8 cellular contexts compared by ENCODE assay signal in genomic region chr5:149035282-149035882, GRCh38. TPM values are rescaled to one million over a fixed set of nuclear protein-coding genes. Genes with fewer than 3 reads are reported as not detected.
DNase-seq lines count a peak whose midpoint lies in the region; ATAC-seq and TF ChIP-seq lines count a peak whose summit lies in the region.

No MANE protein-coding gene starts in this region.

- no peaks in the 10 kb centered on the region for H4K20me1 ChIP-seq in IMR-90 (ENCODE audit: insufficient read depth, low read length)
- no peaks in the 10 kb centered on the region for H4K20me1 ChIP-seq in fibroblast of lung (ENCODE audit: control insufficient read depth, extremely low read depth, insufficient read depth, low read length)
- H4K20me1 ChIP-seq in neural cell (ENCODE audit: insufficient read depth), result no peaks in the 10 kb centered on the region

- CTCF ChIA-PET in IMR-90 (lab: Yijun Ruan, JAX), result interaction anchor here (0.5 to 3.9 kb wide), 28 partner anchors 12 to 934 kb away, joined by 3 to 38 read pairs (median 4); partner anchors contain the start of gene ADRB2

- peak; percentile 98 for TF ChIP-seq RAD21 in IMR-90 (IDR thresholded peaks at IDR 0.05; ENCODE audit: low read length)
- TF ChIP-seq RAD21 in neural cell (conservative IDR thresholded peaks at IDR 0.05), result peak; percentile 90

- TF ChIP-seq POLR2A in IMR-90 (IDR thresholded peaks at IDR 0.05; ENCODE audit: low read depth, low read length), result peak; percentile 34; the same call in 1 of the 2 replicates
- TF ChIP-seq POLR2A in Peyer's patch (IDR thresholded peaks at IDR 0.05), result no peak

- H2BK15ac ChIP-seq in IMR-90 (ENCODE audit: low read depth, low read length), result no peak overlapping the region

- no peak overlapping the region for H3K4me3 Mint-ChIP-seq in activated T-cell treated with anti-CD3 and anti-CD28 coated beads, Interleukin-2, amount 50 U/mL, for 24 hours

- no peak overlapping the region for H2BK5ac ChIP-seq in IMR-90 (ENCODE audit: low read depth, low read length, poor library complexity, severe bottlenecking)

- H3K4me1 ChIP-seq in IMR-90 (ENCODE audit: control insufficient read depth, insufficient read depth, low read length) (peaks cover 9% of the 10 kb centered on the region), Peyer's patch (no peaks in the 10 kb centered on the region), fibroblast of lung (ENCODE audit: control insufficient read depth, extremely low read depth, insufficient read depth, low read length) (peaks cover 4% of the 10 kb centered on the region)

- H3K79me2 ChIP-seq in fibroblast of lung (ENCODE audit: control insufficient read depth, insufficient read depth, low read length) (no peaks in the 10 kb centered on the region), neural cell (replicated peaks; ENCODE audit: insufficient read depth, low read length) (no peaks in the 10 kb centered on the region)

- intact Hi-C loops in IMR-90 (cut with micrococcal nuclease), result loop anchor here (1.0 to 5.0 kb wide), 9 partner anchors 33 to 853 kb away; no protein-coding TSS in a partner anchor

- H2AK9ac ChIP-seq in IMR-90 (replicated peaks; ENCODE audit: low read depth, low read length, poor library complexity), result no peak overlapping the region

- ATAC-seq in GM21515 (IDR thresholded peaks at IDR 0.05; ENCODE audit: unreplicated experiment) (peak; percentile 93), IMR-90 (ENCODE audit: low read depth) (peak; percentile 87)

- H2AFZ ChIP-seq in IMR-90 (replicated peaks; ENCODE audit: low read length, poor library complexity) (no peak overlapping the region), fibroblast of lung (ENCODE audit: low read length) (no peak overlapping the region), neural cell (ENCODE audit: low read depth, low read length) (no peak overlapping the region)

- H4K8ac ChIP-seq in IMR-90 (ENCODE audit: low read depth in 2 of 2, low read length in 2 of 2), result no peak overlapping the region

- no TSS peak for BruUV-seq in IMR-90 (replicated peaks; lab: Mats Ljungman, UMichigan)

- in situ Hi-C loops in IMR-90 (cut with MboI; ENCODE audit: low sequenced_read_pairs), result loop anchor here (5.0 to 25.0 kb wide), 3 partner anchors 77 to 848 kb away; no protein-coding TSS in a partner anchor

- peaks cover 21% of the 10 kb centered on the region for H3K4me1 Mint-ChIP-seq in activated T-cell treated with anti-CD3 and anti-CD28 coated beads, Interleukin-2, amount 50 U/mL, for 24 hours (ENCODE audit: low read depth)

- no peak overlapping the region for H3K4me3 ChIP-seq in IMR-90 (ENCODE audit: insufficient read depth, low read depth, low read length)
- H3K4me3 ChIP-seq in Peyer's patch, result no peak overlapping the region
- no peak overlapping the region for H3K4me3 ChIP-seq in fibroblast of lung (replicated peaks in 1 of 4; ENCODE audit: control extremely low read depth in 1 of 4, insufficient read depth in 1 of 4, low read depth in 3 of 4, low read length in 4 of 4)
- no peak overlapping the region for H3K4me3 ChIP-seq in neural cell (ENCODE audit: low read length)

- no peaks in the 10 kb centered on the region for H3K9me3 Mint-ChIP-seq in activated T-cell treated with anti-CD3 and anti-CD28 coated beads, Interleukin-2, amount 50 U/mL, for 24 hours

- no peak overlapping the region for H3K18ac ChIP-seq in IMR-90 (ENCODE audit: low read depth, low read length)

- no peak overlapping the region for H2BK20ac ChIP-seq in IMR-90 (ENCODE audit: low read depth, low read length)

- H3K27ac ChIP-seq in IMR-90 (ENCODE audit: insufficient read depth, low read length), result no peak overlapping the region
- H3K27ac ChIP-seq in Peyer's patch, result no peak overlapping the region
- H3K27ac ChIP-seq in fibroblast of lung (ENCODE audit: insufficient read depth, low read length), result no peak overlapping the region
- H3K27ac ChIP-seq in neural cell (ENCODE audit: low read length), result no peak overlapping the region

- DNase-seq in DMS 273 treated with DMSO at 0.1 percent for 48 hours (lab: John Stamatoyannopoulos, UW) (peak; percentile 26), IMR-90 (peak; percentile 83), Peyer's patch (peak; percentile 52 to 87 (median 72)), fibroblast of lung (ENCODE audit: low read depth in 2 of 2) (peak; percentile 53 to 84), stromal cell of bone marrow (ENCODE audit: low read depth) (peak; percentile 54)
- DNase-seq in activated T-cell treated with anti-CD3 and anti-CD28 coated beads, Interleukin-2, amount 50 U/mL, for 24 hours, result peak; percentile 78

- no peak overlapping the region; the same call in 1 of the 2 replicates for H4K91ac ChIP-seq in IMR-90 (ENCODE audit: insufficient read depth, low read depth, low read length)

- no peak overlapping the region for H2AK5ac ChIP-seq in IMR-90 (ENCODE audit: low read depth, low read length)

- H3K9me3 ChIP-seq in IMR-90 (ENCODE audit: control insufficient read depth, insufficient read depth, low read length) (no peaks in the 10 kb centered on the region), Peyer's patch (no peaks in the 10 kb centered on the region), fibroblast of lung (ENCODE audit: control insufficient read depth, insufficient read depth, low read depth, low read length) (no peaks in the 10 kb centered on the region), neural cell (ENCODE audit: low read length) (no peaks in the 10 kb centered on the region)

- H2BK120ac ChIP-seq in IMR-90 (ENCODE audit: low read depth, low read length), result peak overlapping the region; percentile 1; the same call in 1 of the 2 replicates

- H3K4me2 ChIP-seq in IMR-90 (ENCODE audit: low read depth, low read length) (no peak overlapping the region), fibroblast of lung (ENCODE audit: extremely low read depth, insufficient read depth, low read length) (no peak overlapping the region), neural cell (ENCODE audit: low read length) (no peak overlapping the region)

- H3K27me3 ChIP-seq in IMR-90 (ENCODE audit: control insufficient read depth, insufficient read depth, low read length), result no peaks in the 10 kb centered on the region
- no peaks in the 10 kb centered on the region for H3K27me3 ChIP-seq in Peyer's patch
- H3K27me3 ChIP-seq in fibroblast of lung (ENCODE audit: control insufficient read depth, insufficient read depth, low read length), result no peaks in the 10 kb centered on the region
- no peaks in the 10 kb centered on the region for H3K27me3 ChIP-seq in neural cell (ENCODE audit: insufficient read depth, low read depth, low read length)

- H3K56ac ChIP-seq in IMR-90 (ENCODE audit: extremely low read depth, insufficient read depth, low read length), result no peak overlapping the region

- peak; percentile 98 for TF ChIP-seq CTCF in IMR-90 (conservative IDR thresholded peaks at IDR 0.05; ENCODE audit: low read depth, low read length)
- TF ChIP-seq CTCF in Peyer's patch (IDR thresholded peaks at IDR 0.05), result peak; percentile 13 to 78 (median 75)
- peak; percentile 93 to 96 for TF ChIP-seq CTCF in fibroblast of lung (conservative IDR thresholded peaks at IDR 0.05 in 1 of 2, IDR thresholded peaks at IDR 0.05 in 1 of 2; ENCODE audit: low read depth in 1 of 2, low read length in 2 of 2)
- TF ChIP-seq CTCF in neural cell (IDR thresholded peaks at IDR 0.05; ENCODE audit: poor library complexity, severe bottlenecking), result peak; percentile 86

- POLR2A ChIA-PET in IMR-90 (lab: Charles Lee; ENCODE audit: unreplicated experiment), result no interaction called here

- no peaks in the 10 kb centered on the region for H3F3A ChIP-seq in neural cell (ENCODE audit: insufficient read depth, low read length, poor library complexity, severe bottlenecking)

- H3K4ac ChIP-seq in IMR-90 (ENCODE audit: low read depth, low read length), result peak overlapping the region; percentile 19; the same call in 1 of the 2 replicates

- no peak overlapping the region for H3K9ac ChIP-seq in IMR-90 (ENCODE audit: low read depth, low read length)
- no peak overlapping the region for H3K9ac ChIP-seq in fibroblast of lung (ENCODE audit: insufficient read depth, low read length)
- no peak overlapping the region for H3K9ac ChIP-seq in neural cell (ENCODE audit: low read length)

- WGBS in IMR-90 (ENCODE audit: extremely low coverage in 2 of 2, insufficient read length in 1 of 2), 2 experiments, result no CpG with 5 or more reads among the region's 9 CpGs

- H4K5ac ChIP-seq in IMR-90 (ENCODE audit: low read depth, low read length), result no peak overlapping the region

- H3K27ac Mint-ChIP-seq in activated T-cell treated with anti-CD3 and anti-CD28 coated beads, Interleukin-2, amount 50 U/mL, for 24 hours, result no peak overlapping the region

- dilution Hi-C loops in IMR-90 (cut with HindIII; ENCODE audit: low sequenced_read_pairs, unreplicated experiment), result no loop called here

- H3K9me1 ChIP-seq in IMR-90 (ENCODE audit: insufficient read depth, low read length), result peaks cover 7% of the 10 kb centered on the region

- H3K27me3 Mint-ChIP-seq in activated T-cell treated with anti-CD3 and anti-CD28 coated beads, Interleukin-2, amount 50 U/mL, for 24 hours, result peaks cover 6% of the 10 kb centered on the region

- H3K23ac ChIP-seq in IMR-90 (ENCODE audit: low read depth, low read length), result no peak overlapping the region

- H3K79me1 ChIP-seq in IMR-90 (ENCODE audit: low read depth in 1 of 2, low read length in 2 of 2), result no peaks in the 10 kb centered on the region

- no peak for TF ChIP-seq EP300 in neural cell (conservative IDR thresholded peaks at IDR 0.05; ENCODE audit: poor library complexity, severe bottlenecking)

- no peaks in the 10 kb centered on the region for H3K36me3 Mint-ChIP-seq in activated T-cell treated with anti-CD3 and anti-CD28 coated beads, Interleukin-2, amount 50 U/mL, for 24 hours (ENCODE audit: low read depth)

- no peak overlapping the region for H3K14ac ChIP-seq in IMR-90 (replicated peaks; ENCODE audit: low read depth, low read length)

- H3K9me2 ChIP-seq in neural cell (ENCODE audit: insufficient read depth, low read length), result no peaks in the 10 kb centered on the region

- no peaks in the 10 kb centered on the region for H3K36me3 ChIP-seq in IMR-90 (ENCODE audit: control insufficient read depth, insufficient read depth, low read length)
- no peaks in the 10 kb centered on the region for H3K36me3 ChIP-seq in Peyer's patch
- no peaks in the 10 kb centered on the region for H3K36me3 ChIP-seq in fibroblast of lung (ENCODE audit: control insufficient read depth, insufficient read depth, low read length)
- H3K36me3 ChIP-seq in neural cell (ENCODE audit: insufficient read depth, low read length), result no peaks in the 10 kb centered on the region

TF ChIP-seq in neural cell, 6 proteins besides CTCF, POLR2A, EP300 and RAD21 (continues in another document):
- no peak for TF ChIP-seq EZH2 (IDR thresholded peaks at IDR 0.05; ENCODE audit: borderline replicate concordance, insufficient read depth, low read length, poor library complexity, severe bottlenecking)

RNA-seq across cellular contexts. Expression of gene SH3TC2, which starts 27.5 kb away (rescaled TPM):
- total RNA-seq in IMR-90 (2012; rRNA removed), result 7.8 and 7.9 TPM in 2 replicates
- 3.3 and 3.4 TPM in 2 replicates for polyA plus RNA-seq in IMR-90 (2012; rRNA removed)
- polyA plus RNA-seq in IMR-90 (2012; cell fraction: cytosol; rRNA removed), result 1.2 and 1.4 TPM in 2 replicates
- polyA plus RNA-seq in IMR-90 (2012; cell fraction: nucleus; rRNA removed; ENCODE audit: low replicate concordance), result 6.8 and 7.3 TPM in 2 replicates
- total RNA-seq in Peyer's patch, result 1 to 10 TPM in 1 of 4 donors, under 1 TPM in 3; 0.57 to 1.3 (median 0.76) TPM
- 0.26 and 0.83 TPM in 2 replicates for total RNA-seq in fibroblast of lung
- polyA plus RNA-seq in fibroblast of lung, result 1.4 and 3.2 TPM in 2 replicates
- 1.1 and 1.9 TPM in 2 replicates for polyA plus RNA-seq in fibroblast of lung (2012)
- 4.2 and 5.0 TPM in 2 replicates for polyA minus RNA-seq in fibroblast of lung (ENCODE audit: low replicate concordance)
- not detected in 2 replicates for polyA plus RNA-seq in neural cell
- polyA minus RNA-seq in neural cell, result under 0.01 TPM in 1 of 2 replicates, not detected in the other

Comparison
In these comparisons a context has a peak if more than half of its experiments do, and no peak if none do; other contexts are left out.
1. DNase-seq: peak in every context shown above with its lines; median percentile 83 in IMR-90; 78 in activated T-cell treated with anti-CD3 and anti-CD28 coated beads, Interleukin-2, amount 50 U/mL, for 24 hours; 72 in Peyer's patch; 68 in fibroblast of lung; 54 in stromal cell of bone marrow; 26 in DMS 273 treated with DMSO at 0.1 percent for 48 hours.